ENCODE assay signal across 8 cellular contexts in the genomic region with DNA sequence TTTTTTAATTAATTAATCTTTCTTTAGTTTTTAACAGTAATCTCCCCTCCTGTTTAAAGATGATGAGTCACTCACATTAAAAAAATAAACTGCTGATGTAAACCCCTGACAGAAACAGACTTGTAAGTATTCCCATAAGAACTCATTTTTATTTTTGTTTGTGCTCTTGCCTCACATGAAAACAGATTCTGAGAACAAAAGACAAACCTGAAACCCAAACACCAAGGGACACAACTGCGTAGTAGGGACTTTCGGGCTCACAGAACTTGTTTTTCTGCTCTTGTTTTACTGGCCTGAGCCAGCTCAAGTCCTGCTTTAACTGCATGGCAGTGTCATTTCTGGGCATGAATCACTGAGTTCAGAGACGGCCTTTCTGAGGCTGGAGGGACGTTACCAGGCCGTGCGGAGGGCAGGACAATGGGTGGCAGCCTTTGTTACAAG.
DNase-seq lines count a peak whose midpoint lies in the region; ATAC-seq and TF ChIP-seq lines count a peak whose summit lies in the region.

No MANE protein-coding gene starts in this region.

- peaks cover 13% of the 10 kb centered on the region for H3K9me3 Mint-ChIP-seq in T-helper 1 cell treated with Interleukin-12 subunit alpha and Interleukin-12 subunit beta and Interleukin-4 antibody, amounts not matched to agents 30 μg/mL and 1 μg/mL, for 36 hours
- H3K9me3 Mint-ChIP-seq in endodermal cell (no peaks in the 10 kb centered on the region), memory B cell (no peaks in the 10 kb centered on the region), type B pancreatic cell (no peaks in the 10 kb centered on the region)

- no peak overlapping the region for H3K9ac ChIP-seq in endodermal cell (ENCODE audit: extremely low read depth, low read length, poor library complexity, severe bottlenecking)

- H3K36me3 Mint-ChIP-seq in T-helper 1 cell treated with Interleukin-12 subunit alpha and Interleukin-12 subunit beta and Interleukin-4 antibody, amounts not matched to agents 30 μg/mL and 1 μg/mL, for 36 hours (ENCODE audit: low read depth), result peaks cover 60% of the 10 kb centered on the region
- H3K36me3 Mint-ChIP-seq in endodermal cell (ENCODE audit: low read depth) (peaks cover 44% of the 10 kb centered on the region), memory B cell (peaks cover 46% of the 10 kb centered on the region), type B pancreatic cell (peaks cover 59% of the 10 kb centered on the region)

- H3K27ac Mint-ChIP-seq in T-helper 1 cell treated with Interleukin-12 subunit alpha and Interleukin-12 subunit beta and Interleukin-4 antibody, amounts not matched to agents 30 μg/mL and 1 μg/mL, for 36 hours, result peak overlapping the region; percentile 95
- peak overlapping the region; percentile 94 for H3K27ac Mint-ChIP-seq in endodermal cell
- peak overlapping the region; percentile 86 for H3K27ac Mint-ChIP-seq in memory B cell
- H3K27ac Mint-ChIP-seq in type B pancreatic cell, result peak overlapping the region; percentile 100

- H3K4me1 ChIP-seq in endodermal cell (ENCODE audit: control insufficient read depth, insufficient read depth, low read length), result peaks cover 4% of the 10 kb centered on the region

- H3K9me3 ChIP-seq in endodermal cell (ENCODE audit: control insufficient read depth, low read length), result no peaks in the 10 kb centered on the region

- ATAC-seq in HG02642 (IDR thresholded peaks at IDR 0.05; ENCODE audit: poor library complexity, unreplicated experiment), result peak; percentile 73
- ATAC-seq in memory B cell (ENCODE audit: low read depth), result peak; percentile 49
- ATAC-seq in HG03139 (IDR thresholded peaks at IDR 0.05; ENCODE audit: unreplicated experiment), result no peak
- ATAC-seq in GM19395 (IDR thresholded peaks at IDR 0.05; ENCODE audit: unreplicated experiment), result no peak

- H3K4me3 ChIP-seq in GM12865 (ENCODE audit: low read depth, low read length) (no peak overlapping the region), endodermal cell (ENCODE audit: low read length) (no peak overlapping the region)

- TF ChIP-seq CTCF in GM12865 (IDR thresholded peaks at IDR 0.05; ENCODE audit: insufficient read depth, low read depth, low read length, missing control alignments) (no peak), endodermal cell (conservative IDR thresholded peaks at IDR 0.05) (no peak), type B pancreatic cell (conservative IDR thresholded peaks at IDR 0.05) (no peak)

- WGBS in endodermal cell (ENCODE audit: insufficient coverage in 1 of 2, insufficient read length in 1 of 2), 2 experiments, result 69 to 78% methylated on average over 4 to 6 of the region's 6 CpGs

- H3K27me3 Mint-ChIP-seq in T-helper 1 cell treated with Interleukin-12 subunit alpha and Interleukin-12 subunit beta and Interleukin-4 antibody, amounts not matched to agents 30 μg/mL and 1 μg/mL, for 36 hours (ENCODE audit: low read depth), result no peaks in the 10 kb centered on the region
- H3K27me3 Mint-ChIP-seq in endodermal cell (ENCODE audit: insufficient read depth) (no peaks in the 10 kb centered on the region), memory B cell (no peaks in the 10 kb centered on the region), type B pancreatic cell (no peaks in the 10 kb centered on the region)

- H3K4me1 Mint-ChIP-seq in T-helper 1 cell treated with Interleukin-12 subunit alpha and Interleukin-12 subunit beta and Interleukin-4 antibody, amounts not matched to agents 30 μg/mL and 1 μg/mL, for 36 hours (ENCODE audit: low read depth), result peaks cover 48% of the 10 kb centered on the region
- H3K4me1 Mint-ChIP-seq in endodermal cell, result peaks cover 40% of the 10 kb centered on the region
- H3K4me1 Mint-ChIP-seq in memory B cell, result peaks cover 2% of the 10 kb centered on the region
- H3K4me1 Mint-ChIP-seq in type B pancreatic cell (ENCODE audit: unreplicated experiment), result peaks cover 60% of the 10 kb centered on the region

- H3K27ac ChIP-seq in endodermal cell (ENCODE audit: low read depth, low read length), result peak overlapping the region; percentile 65

- peaks cover under 1% of the 10 kb centered on the region for H3K36me3 ChIP-seq in endodermal cell (ENCODE audit: control insufficient read depth, insufficient read depth, low read length)

- DNase-seq in GM12865 (ENCODE audit: low read depth) (peak; percentile 84), endodermal cell (peak; percentile 49), memory B cell (ENCODE audit: low spot score in 2 of 2) (no peak), type B pancreatic cell (ENCODE audit: extremely low spot score, unreplicated experiment) (peak; percentile 69)

- H3K27me3 ChIP-seq in endodermal cell (ENCODE audit: control insufficient read depth, insufficient read depth, low read length, poor library complexity, severe bottlenecking), result no peaks in the 10 kb centered on the region

- peak overlapping the region; percentile 60 for H3K4me3 Mint-ChIP-seq in T-helper 1 cell treated with Interleukin-12 subunit alpha and Interleukin-12 subunit beta and Interleukin-4 antibody, amounts not matched to agents 30 μg/mL and 1 μg/mL, for 36 hours
- H3K4me3 Mint-ChIP-seq in endodermal cell (no peak overlapping the region), memory B cell (no peak overlapping the region), type B pancreatic cell (peak overlapping the region; percentile 84)

Comparison
In these comparisons a context has a peak if more than half of its experiments do, and no peak if none do; other contexts are left out.
1. DNase-seq: peak in GM12865 (single experiment), endodermal cell (single experiment) and type B pancreatic cell (single experiment); none in memory B cell (0 of 2).
2. ATAC-seq: peak in HG02642 (single experiment) and memory B cell (single experiment); none in HG03139 (single experiment) and GM19395 (single experiment).
3. H3K4me3 Mint-ChIP-seq: peak in T-helper 1 cell treated with Interleukin-12 subunit alpha and Interleukin-12 subunit beta and Interleukin-4 antibody, amounts not matched to agents 30 μg/mL and 1 μg/mL, for 36 hours (single experiment) and type B pancreatic cell (single experiment); none in endodermal cell (single experiment) and memory B cell (single experiment).
4. Peak in every context shown above with its lines, with median percentiles within 50 percentile points of each other: H3K27ac Mint-ChIP-seq.